18 cellular contexts compared by ENCODE assay signal in genomic region chr3:138441256-138441655, GRCh38. TPM values are rescaled to one million over a fixed set of nuclear protein-coding genes. Genes with fewer than 3 reads are reported as not detected.
DNase-seq lines count a peak whose midpoint lies in the region; ATAC-seq, FAIRE-seq and TF ChIP-seq lines count a peak whose summit lies in the region.
"Had no signal": no experiment of that assay in that cellular context is flagged by ENCODE, and none has a peak within 500 bp of the region (broad histone marks: within the 10 kb centered on the region; RNA-seq: fewer than 3 reads in every experiment).

No MANE protein-coding gene starts in this region.

- H3K9ac ChIP-seq in endodermal cell (ENCODE audit: extremely low read depth, low read length, poor library complexity, severe bottlenecking), result no peak overlapping the region
- H3K9ac ChIP-seq in trophoblast cell (ENCODE audit: low read length), result no peak overlapping the region
- H3K9ac ChIP-seq: BLaER1 treated with 17β-estradiol and CSF1 and Interleukin-3, amounts not matched to agents 10 nM and 100 nM; KMS-11 had no signal

- FAIRE-seq in A549 (lab: Jason Lieb, UNC), result no peak
- FAIRE-seq: A204.1 had no signal

- H3K4me1 Mint-ChIP-seq in HFFc6 (ENCODE audit: low read depth), result peaks cover 36% of the 10 kb centered on the region
- H3K4me1 Mint-ChIP-seq in endodermal cell, result peaks cover 36% of the 10 kb centered on the region
- no peaks in the 10 kb centered on the region for H3K4me1 Mint-ChIP-seq in activated CD4-positive, alpha-beta T cell treated with anti-CD3 and anti-CD28 coated beads, Interleukin-2, amount 10 ng/mL, durations not matched to agents 24 days and 14 days
- H3K4me1 Mint-ChIP-seq in activated CD4-positive, alpha-beta T cell treated with anti-CD3 and anti-CD28 coated beads for 36 hours, result no peaks in the 10 kb centered on the region

- POLR2A ChIA-PET in A549 (lab: Yijun Ruan, JAX), result no interaction called here
- POLR2A ChIA-PET in activated CD4-positive, alpha-beta T cell treated with anti-CD3 and anti-CD28 coated beads for 36 hours (lab: Charles Lee), result no interaction called here

- H3K79me2 ChIP-seq in trophoblast cell (ENCODE audit: control insufficient read depth, insufficient read depth, low read length, poor library complexity), result peaks cover 4% of the 10 kb centered on the region

- peak overlapping the region; percentile 27 for H4K8ac ChIP-seq in trophoblast cell (ENCODE audit: low read depth, low read length)

- H3K27me3 Mint-ChIP-seq in HFFc6 (ENCODE audit: insufficient read depth) (peaks cover 27% of the 10 kb centered on the region), endodermal cell (ENCODE audit: insufficient read depth) (peaks cover 9% of the 10 kb centered on the region)
- peaks cover 26% of the 10 kb centered on the region for H3K27me3 Mint-ChIP-seq in activated CD4-positive, alpha-beta T cell treated with anti-CD3 and anti-CD28 coated beads, Interleukin-2, amount 10 ng/mL, durations not matched to agents 24 days and 14 days
- H3K27me3 Mint-ChIP-seq in activated CD4-positive, alpha-beta T cell treated with anti-CD3 and anti-CD28 coated beads for 36 hours, result peaks cover 13% of the 10 kb centered on the region

- WGBS in A549 (ENCODE audit: missing lambda C conversion rate), result 88% methylated on average over 1 of the region's 2 CpGs
- 100% methylated on average over 2 of the region's 2 CpGs; no CpG with 5 or more reads in 1 of the 2 experiments for WGBS in endodermal cell (ENCODE audit: insufficient coverage in 1 of 2, insufficient read length in 1 of 2), 2 experiments
- WGBS in trophoblast cell (ENCODE audit: extremely low coverage, insufficient coverage, insufficient read length), result no CpG with 5 or more reads among the region's 2 CpGs

- H2BK5ac ChIP-seq in trophoblast cell (ENCODE audit: low read depth, low read length, poor library complexity), result peak overlapping the region; percentile 11

- H3K4me2 ChIP-seq in A549, result peak overlapping the region; percentile 78
- H3K4me2 ChIP-seq in trophoblast cell (ENCODE audit: low read length), result no peak overlapping the region
- H3K4me2 ChIP-seq: KMS-11 had no signal

- H3K9me3 ChIP-seq in A549 (no peaks in the 10 kb centered on the region), endodermal cell (ENCODE audit: control insufficient read depth, low read length) (no peaks in the 10 kb centered on the region), trophoblast cell (ENCODE audit: insufficient read depth, low read depth, low read length) (peaks cover 4% of the 10 kb centered on the region)
- H3K9me3 ChIP-seq: BLaER1 treated with 17β-estradiol and CSF1 and Interleukin-3, amounts not matched to agents 10 nM and 100 nM; SJCRH30 had no signal

- H3K4me1 ChIP-seq in A549, result peaks cover 28% of the 10 kb centered on the region
- H3K4me1 ChIP-seq in endodermal cell (ENCODE audit: control insufficient read depth, insufficient read depth, low read length), result peaks cover 7% of the 10 kb centered on the region
- peaks cover 49 to 55% of the 10 kb centered on the region in 2 experiments for H3K4me1 ChIP-seq in trophoblast cell (ENCODE audit: control insufficient read depth in 1 of 2, insufficient read depth in 2 of 2, low read length in 2 of 2)

- H3K36me3 Mint-ChIP-seq in HFFc6 (ENCODE audit: low read depth), result no peaks in the 10 kb centered on the region
- no peaks in the 10 kb centered on the region for H3K36me3 Mint-ChIP-seq in endodermal cell (ENCODE audit: low read depth)
- no peaks in the 10 kb centered on the region for H3K36me3 Mint-ChIP-seq in activated CD4-positive, alpha-beta T cell treated with anti-CD3 and anti-CD28 coated beads, Interleukin-2, amount 10 ng/mL, durations not matched to agents 24 days and 14 days (ENCODE audit: low read depth)
- H3K36me3 Mint-ChIP-seq in activated CD4-positive, alpha-beta T cell treated with anti-CD3 and anti-CD28 coated beads for 36 hours (ENCODE audit: low read depth), result no peaks in the 10 kb centered on the region
- H3K36me3 Mint-ChIP-seq: CD8-positive, alpha-beta T cell had no signal

- no peak for TF ChIP-seq RAD21 in A549 (conservative IDR thresholded peaks at IDR 0.05 in 1 of 2, IDR thresholded peaks at IDR 0.05 in 1 of 2)

- H3K18ac ChIP-seq in trophoblast cell (ENCODE audit: low read length), result peak overlapping the region; percentile 25

- H4K91ac ChIP-seq in trophoblast cell (ENCODE audit: low read depth, low read length), result peak overlapping the region; percentile 91

- peaks cover 10% of the 10 kb centered on the region for H3K27me3 ChIP-seq in endodermal cell (ENCODE audit: control insufficient read depth, insufficient read depth, low read length, poor library complexity, severe bottlenecking)
- no peaks in the 10 kb centered on the region for H3K27me3 ChIP-seq in trophoblast cell (ENCODE audit: insufficient read depth, low read length)
- H3K27me3 ChIP-seq: BLaER1 treated with 17β-estradiol and CSF1 and Interleukin-3, amounts not matched to agents 10 nM and 100 nM; SJCRH30 had no signal

- ATAC-seq in A549, result no peak
- ATAC-seq in activated CD4-positive, alpha-beta T cell treated with anti-CD3 and anti-CD28 coated beads for 36 hours, result no peak
- ATAC-seq: CD8-positive, alpha-beta T cell had no signal

- peak overlapping the region; percentile 66; the same call in 1 of the 2 replicates for H3K27ac Mint-ChIP-seq in HFFc6
- H3K27ac Mint-ChIP-seq in endodermal cell, result peak overlapping the region; percentile 74
- H3K27ac Mint-ChIP-seq in activated CD4-positive, alpha-beta T cell treated with anti-CD3 and anti-CD28 coated beads, Interleukin-2, amount 10 ng/mL, durations not matched to agents 24 days and 14 days, result no peak overlapping the region
- H3K27ac Mint-ChIP-seq in activated CD4-positive, alpha-beta T cell treated with anti-CD3 and anti-CD28 coated beads for 36 hours, result no peak overlapping the region
- H3K27ac Mint-ChIP-seq: CD8-positive, alpha-beta T cell had no signal

- H2BK12ac ChIP-seq in trophoblast cell (ENCODE audit: low read length), result peak overlapping the region; percentile 55

- no peak for TF ChIP-seq EP300 in A549 (IDR thresholded peaks at IDR 0.05)

- peak overlapping the region; percentile 58 to 85 for H3K27ac ChIP-seq in A549
- no peak overlapping the region for H3K27ac ChIP-seq in endodermal cell (ENCODE audit: low read depth, low read length)
- peak overlapping the region; percentile 61 for H3K27ac ChIP-seq in trophoblast cell (ENCODE audit: low read depth, low read length)
- H3K27ac ChIP-seq: BLaER1 treated with 17β-estradiol and CSF1 and Interleukin-3, amounts not matched to agents 10 nM and 100 nM; KMS-11; SJCRH30 had no signal

- H3K4ac ChIP-seq in trophoblast cell (ENCODE audit: low read depth, low read length), result peak overlapping the region; percentile 22

- H3K9me3 Mint-ChIP-seq in HFFc6 (no peaks in the 10 kb centered on the region), endodermal cell (no peaks in the 10 kb centered on the region)
- H3K9me3 Mint-ChIP-seq in activated CD4-positive, alpha-beta T cell treated with anti-CD3 and anti-CD28 coated beads, Interleukin-2, amount 10 ng/mL, durations not matched to agents 24 days and 14 days, result no peaks in the 10 kb centered on the region
- H3K9me3 Mint-ChIP-seq in activated CD4-positive, alpha-beta T cell treated with anti-CD3 and anti-CD28 coated beads for 36 hours (ENCODE audit: low read depth), result no peaks in the 10 kb centered on the region
- H3K9me3 Mint-ChIP-seq: CD8-positive, alpha-beta T cell had no signal

- TF ChIP-seq CTCF in A549 (IDR thresholded peaks at IDR 0.05), result no peak
- TF ChIP-seq CTCF in HFFc6 (IDR thresholded peaks at IDR 0.05), result no peak
- no peak for TF ChIP-seq CTCF in endodermal cell (conservative IDR thresholded peaks at IDR 0.05)

- CTCF ChIA-PET in A549 (lab: Yijun Ruan, JAX), result interaction anchor here (0.8 to 1.8 kb wide), 2 partner anchors 15 to 32 kb away, joined by 3 to 4 read pairs; no protein-coding TSS in a partner anchor
- CTCF ChIA-PET in activated CD4-positive, alpha-beta T cell treated with anti-CD3 and anti-CD28 coated beads for 36 hours (lab: Charles Lee), result interaction anchor here (0.8 to 1.0 kb wide), 2 partner anchors 11 to 42 kb away, joined by 3 to 4 read pairs; no protein-coding TSS in a partner anchor

- peak overlapping the region; percentile 85 for H2AK5ac ChIP-seq in trophoblast cell (ENCODE audit: low read length)

- no peak for TF ChIP-seq POLR2A in A549 (IDR thresholded peaks at IDR 0.05; ENCODE audit: low read length)

- no peak overlapping the region for H2AFZ ChIP-seq in trophoblast cell (ENCODE audit: insufficient read depth, low read length, poor library complexity)

- intact Hi-C loops in activated CD4-positive, alpha-beta T cell treated with anti-CD3 and anti-CD28 coated beads, Interleukin-2, amount 10 ng/mL, durations not matched to agents 24 days and 14 days (cut with micrococcal nuclease), result no loop called here
- intact Hi-C loops in activated CD4-positive, alpha-beta T cell treated with anti-CD3 and anti-CD28 coated beads for 36 hours (cut with DNase I, micrococcal nuclease), result no loop called here

- no peak overlapping the region for H4K12ac ChIP-seq in trophoblast cell (ENCODE audit: low read depth, low read length)

- no peak overlapping the region for H3K4me3 ChIP-seq in A549
- no peak overlapping the region for H3K4me3 ChIP-seq in endodermal cell (ENCODE audit: low read length)
- no peak overlapping the region for H3K4me3 ChIP-seq in trophoblast cell (ENCODE audit: low read depth, low read length)
- H3K4me3 ChIP-seq: BLaER1 treated with 17β-estradiol and CSF1 and Interleukin-3, amounts not matched to agents 10 nM and 100 nM; SJCRH30 had no signal

- H3K14ac ChIP-seq in trophoblast cell (ENCODE audit: low read length), result peak overlapping the region; percentile 74

- DNase-seq in A549 (ENCODE audit: low read depth in 1 of 2, low spot score in 1 of 2), result no peak
- no peak for DNase-seq in HFFc6
- peak; percentile 47 for DNase-seq in endodermal cell
- no peak for DNase-seq in trophoblast cell
- DNase-seq in activated CD4-positive, alpha-beta T cell treated with anti-CD3 and anti-CD28 coated beads, Interleukin-2, amount 10 ng/mL, durations not matched to agents 24 days and 14 days, result no peak
- DNase-seq in stimulated activated CD4-positive, alpha-beta T cell treated with anti-CD3 and anti-CD28 coated beads, Interleukin-4, amount 100 ng/mL, for 4 hours, result no peak
- DNase-seq in activated CD4-positive, alpha-beta T cell treated with anti-CD3 and anti-CD28 coated beads for 36 hours, result no peak
- no peak for DNase-seq in NK-92 treated with Interleukin-12 subunit alpha and Interleukin-12 subunit beta, amount 100 ng/mL, for 24 hours (lab: John Stamatoyannopoulos, UW)
- DNase-seq: Calu3; CD8-positive, alpha-beta T cell; GOT3; NCI-H1417; NCI-H1930; NCI-H526; SJCRH30 had no signal

- peak overlapping the region; percentile 40 for H2BK120ac ChIP-seq in trophoblast cell (ENCODE audit: insufficient read depth, low read length, poor library complexity)

- no peaks in the 10 kb centered on the region for H3K36me3 ChIP-seq in endodermal cell (ENCODE audit: control insufficient read depth, insufficient read depth, low read length)
- no peaks in the 10 kb centered on the region for H3K36me3 ChIP-seq in trophoblast cell (ENCODE audit: control insufficient read depth in 1 of 2, insufficient read depth in 2 of 2, low read length in 2 of 2)
- H3K36me3 ChIP-seq: BLaER1 treated with 17β-estradiol and CSF1 and Interleukin-3, amounts not matched to agents 10 nM and 100 nM; SJCRH30 had no signal

- H3K79me1 ChIP-seq in trophoblast cell (ENCODE audit: low read length), result peaks cover 29% of the 10 kb centered on the region

- H3K4me3 Mint-ChIP-seq in HFFc6 (no peak overlapping the region; the same call in 1 of the 2 replicates), endodermal cell (no peak overlapping the region)
- no peak overlapping the region for H3K4me3 Mint-ChIP-seq in activated CD4-positive, alpha-beta T cell treated with anti-CD3 and anti-CD28 coated beads, Interleukin-2, amount 10 ng/mL, durations not matched to agents 24 days and 14 days
- no peak overlapping the region for H3K4me3 Mint-ChIP-seq in activated CD4-positive, alpha-beta T cell treated with anti-CD3 and anti-CD28 coated beads for 36 hours
- H3K4me3 Mint-ChIP-seq: CD8-positive, alpha-beta T cell had no signal

- H3K23ac ChIP-seq in trophoblast cell (ENCODE audit: low read length), result no peak overlapping the region

RNA-seq across cellular contexts. Expression of gene ESYT3, which starts 6.8 kb away (rescaled TPM):
- polyA plus RNA-seq in A549 (2011; rRNA removed), result 0.92 and 1.0 TPM in 2 replicates
- polyA plus RNA-seq in A549 (2012; cell fraction: cytosol; rRNA removed), result 0.59 and 0.83 TPM in 2 replicates
- 2.9 and 3.0 TPM in 2 replicates for polyA plus RNA-seq in A549 (2012; cell fraction: nucleus; rRNA removed)
- polyA plus RNA-seq in A549 (2017; fragmentation: RNase III; extraction: RNeasy Plus Mini Kit Qiagen cat#74134 plus additional on column Dnase treatment), result 1.1 to 1.7 TPM (median 1.2 TPM) in 3 replicates
- polyA minus RNA-seq in A549 (2011; rRNA and poly(A)+ RNA removed), result 1.3 and 1.8 TPM in 2 replicates
- under 1 TPM in 2 of 6 experiments, not detected in 4; 0.05 to 0.09 TPM for total RNA-seq in HFFc6 (2021; fragmentation: NEBNext Ultra II Directional; extraction: Animal tissue kit (Norgen Biotek cat#: 25700))
- total RNA-seq in endodermal cell, result 10 to 100 TPM in 1 of 2 donors, 1 to 10 TPM in 1; 7.7 to 10.2 TPM
- polyA plus RNA-seq in endodermal cell (2013, experiment 1 of 2), result 1.5 TPM
- polyA plus RNA-seq in endodermal cell (2013, experiment 2 of 2), result 0.70 TPM
- 5.0 and 5.6 TPM in 2 replicates for polyA plus RNA-seq in trophoblast cell (2013)
- total RNA-seq in activated CD4-positive, alpha-beta T cell treated with anti-CD3 and anti-CD28 coated beads, Interleukin-2, amount 10 ng/mL, durations not matched to agents 24 days and 14 days, result 0.17 and 0.23 TPM in 2 replicates
- under 1 TPM; 0.21 to 0.37 TPM for total RNA-seq in activated CD4-positive, alpha-beta T cell treated with anti-CD3 and anti-CD28 coated beads for 36 hours
- total RNA-seq: CD8-positive, alpha-beta T cell had no signal

Comparison
In these comparisons a context has a peak if more than half of its experiments do, and no peak if none do; other contexts are left out.
1. H3K27ac Mint-ChIP-seq: peak in HFFc6 (single experiment) and endodermal cell (single experiment); none in activated CD4-positive, alpha-beta T cell treated with anti-CD3 and anti-CD28 coated beads, Interleukin-2, amount 10 ng/mL, durations not matched to agents 24 days and 14 days (single experiment) and activated CD4-positive, alpha-beta T cell treated with anti-CD3 and anti-CD28 coated beads for 36 hours (single experiment).